ENCODE assay signal across 7 cellular contexts in genomic region chr14:87547536-87547935, GRCh38.
"Had no signal": no experiment of that assay in that cellular context is flagged by ENCODE, and none has a peak within 500 bp of the region (broad histone marks: within the 10 kb centered on the region; RNA-seq: fewer than 3 reads in every experiment).

No MANE protein-coding gene starts in this region.

- H3K36me3 ChIP-seq: HAP-1 had no signal

- H3K4me2 ChIP-seq: KMS-11 had no signal

- H2AFZ ChIP-seq: GM23248 had no signal

- H3K27ac ChIP-seq: GM23248, HL-60, KMS-11 had no signal

- H3K9ac ChIP-seq: GM23248, KMS-11 had no signal

- H3K9me3 ChIP-seq: HAP-1 had no signal

- H3K4me1 ChIP-seq: HAP-1 had no signal

- H3K4me3 ChIP-seq: GM23248, HAP-1 had no signal

- DNase-seq: GM23248, GOT3, H7, KBM-7 had no signal
